In the genomic region with DNA sequence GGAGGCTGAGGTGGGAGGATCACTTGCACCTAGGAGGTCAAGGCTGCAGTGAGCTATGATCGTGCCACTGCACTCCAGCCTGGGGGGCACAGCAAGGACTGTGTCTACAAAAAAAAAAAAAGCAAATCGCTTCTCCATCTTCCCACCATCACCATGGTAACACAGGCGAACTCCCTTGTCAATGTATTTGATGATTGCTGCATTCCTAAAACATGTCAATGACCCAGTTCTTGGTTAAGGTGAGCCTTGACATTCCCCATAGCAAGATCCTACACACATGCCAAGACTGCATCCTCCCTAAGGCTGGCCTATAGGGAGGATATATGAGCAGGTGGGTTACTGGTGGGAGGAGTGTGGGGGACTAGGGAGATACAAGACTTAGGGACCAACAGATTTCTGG, we compare ENCODE assay signal across 6 cellular contexts.
"Had no signal": no experiment of that assay in that cellular context is flagged by ENCODE, and none has a peak within 500 bp of the region (broad histone marks: within the 10 kb centered on the region; RNA-seq: fewer than 3 reads in every experiment).

No MANE protein-coding gene starts in this region.

- H2AFZ ChIP-seq: GM23338 had no signal

- ATAC-seq: GM23338, HepG2 had no signal

- DNase-seq: H9, HCEC 1CT, KG1 had no signal

- H3K4me2 ChIP-seq: GM23338 had no signal

- H3K4me3 ChIP-seq: GM23338 had no signal

- H3K27ac ChIP-seq: HL-60 had no signal
